In genomic region chr3:177934001-177934891, GRCh38 we compare ENCODE assay signal across 8 cellular contexts.
A peak's percentile ranks its signal among the peaks of the same experiment; 100 is the strongest.
DNase-seq lines count a peak whose midpoint lies in the region; ATAC-seq and TF ChIP-seq lines count a peak whose summit lies in the region.

No MANE protein-coding gene starts in this region.

- TF ChIP-seq CTCF in psoas muscle (IDR thresholded peaks at IDR 0.05): no peak
- no peak for TF ChIP-seq CTCF in MCF 10A (IDR thresholded peaks at IDR 0.05; ENCODE audit: unreplicated experiment)

- H3K9me3 Mint-ChIP-seq in MCF 10A (ENCODE audit: unreplicated experiment): peaks cover 8% of the 10 kb centered on the region

- no TSS peak for BruUV-seq in MCF 10A (replicated peaks; lab: Mats Ljungman, UMichigan)

- H3K27me3 ChIP-seq in psoas muscle (ENCODE audit: insufficient read depth in 3 of 3, low read length in 2 of 3): no peaks in the 10 kb centered on the region

- H3K4me3 ChIP-seq in psoas muscle: no peak overlapping the region

- WGBS in psoas muscle, 3 donors: 43 to 58% (median 43%) methylated on average over 10 of the region's 10 CpGs

- peaks cover 10% of the 10 kb centered on the region for H3K4me1 Mint-ChIP-seq in MCF 10A (ENCODE audit: insufficient read depth, unreplicated experiment)

- peaks cover 13% of the 10 kb centered on the region for H3K4me1 ChIP-seq in psoas muscle

- ATAC-seq in psoas muscle: peak in 2 of 4 donors; percentile 41 to 50
- no peak for ATAC-seq in GM19463 (IDR thresholded peaks at IDR 0.05; ENCODE audit: unreplicated experiment)
- ATAC-seq in GM18519 (IDR thresholded peaks at IDR 0.05; ENCODE audit: low FRiP score, unreplicated experiment): no peak

- no peaks in the 10 kb centered on the region for H3K9me3 ChIP-seq in psoas muscle

- H3K36me3 Mint-ChIP-seq in MCF 10A (ENCODE audit: insufficient read depth, unreplicated experiment): no peaks in the 10 kb centered on the region

- DNase-seq in ELR (ENCODE audit: low read depth): peak; percentile 38
- DNase-seq in RPMI7951 (ENCODE audit: low read depth): peak; percentile 4
- DNase-seq in fibroblast of the conjunctiva (ENCODE audit: low read depth): peak; percentile 43
- peak; percentile 33 to 59 for DNase-seq in psoas muscle
- DNase-seq in NK-92 (lab: John Stamatoyannopoulos, UW; ENCODE audit: unreplicated experiment): no peak
- no peak for DNase-seq in MCF 10A (ENCODE audit: unreplicated experiment)

- no peak overlapping the region for H3K4me3 Mint-ChIP-seq in MCF 10A (ENCODE audit: unreplicated experiment)

- H3K36me3 ChIP-seq in psoas muscle (ENCODE audit: insufficient read depth in 1 of 2, low read depth in 1 of 2): no peaks in the 10 kb centered on the region

- H3K27ac Mint-ChIP-seq in MCF 10A (ENCODE audit: low read depth, unreplicated experiment): no peak overlapping the region

- no peak overlapping the region for H3K27ac ChIP-seq in psoas muscle

- intact Hi-C loops in psoas muscle (cut with DNase I): no loop called here
- intact Hi-C loops in MCF 10A (cut with micrococcal nuclease): no loop called here

- H3K27me3 Mint-ChIP-seq in MCF 10A (ENCODE audit: insufficient read depth, unreplicated experiment): no peaks in the 10 kb centered on the region

- POLR2A ChIA-PET in MCF 10A (lab: Yijun Ruan, JAX): interaction anchor here (0.8 kb wide), 1 partner anchor 13 kb away, joined by 3 read pairs; no protein-coding TSS in a partner anchor

- CTCF ChIA-PET in MCF 10A (lab: Yijun Ruan, JAX): interaction anchor here (1.0 kb wide), 1 partner anchor 22 kb away, joined by 6 read pairs; no protein-coding TSS in a partner anchor

Comparison
In these comparisons a context has a peak if more than half of its experiments do, and no peak if none do; other contexts are left out.
1. DNase-seq: peak in ELR (single experiment), RPMI7951 (single experiment), fibroblast of the conjunctiva (single experiment) and psoas muscle (2 of 2); none in NK-92 (single experiment) and MCF 10A (single experiment).